In genomic region chr2:128551435-128551834, GRCh38 we compare ENCODE assay signal across 1 cellular context.
TF ChIP-seq lines count a peak whose summit lies in the region.

No MANE protein-coding gene starts in this region.

TF ChIP-seq in IMR-90, 13 proteins besides CTCF, POLR2A, EP300 and RAD21 (continued from another document):
- TF ChIP-seq, protein P1, sequence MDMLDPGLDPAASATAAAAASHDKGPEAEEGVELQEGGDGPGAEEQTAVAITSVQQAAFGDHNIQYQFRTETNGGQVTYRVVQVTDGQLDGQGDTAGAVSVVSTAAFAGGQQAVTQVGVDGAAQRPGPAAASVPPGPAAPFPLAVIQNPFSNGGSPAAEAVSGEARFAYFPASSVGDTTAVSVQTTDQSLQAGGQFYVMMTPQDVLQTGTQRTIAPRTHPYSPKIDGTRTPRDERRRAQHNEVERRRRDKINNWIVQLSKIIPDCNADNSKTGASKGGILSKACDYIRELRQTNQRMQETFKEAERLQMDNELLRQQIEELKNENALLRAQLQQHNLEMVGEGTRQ (IDR thresholded peaks at IDR 0.05; ENCODE audit: low read depth, low read length), result no peak
